Comparison of ENCODE assay signal across 8 cellular contexts in genomic region chr10:71396714-71397339, GRCh38. TPM values are rescaled to one million over a fixed set of nuclear protein-coding genes. Genes with fewer than 3 reads are reported as not detected.
DNase-seq lines count a peak whose midpoint lies in the region; ATAC-seq and TF ChIP-seq lines count a peak whose summit lies in the region.

Gene CDH23 (plus strand): TSS chr10:71396920. CDS start chr10:71439832, 42,912 bp downstream.

- TF ChIP-seq CTCF in BE2C (IDR thresholded peaks at IDR 0.05; ENCODE audit: low read depth, low read length) (no peak), suprapubic skin (IDR thresholded peaks at IDR 0.05) (no peak)

- H3K27ac ChIP-seq in HUES6 (ENCODE audit: low read depth, low read length) (no peak within 1 kb of the TSS), suprapubic skin (no peak within 1 kb of the TSS)

- TF ChIP-seq EP300 in suprapubic skin (IDR thresholded peaks at IDR 0.05) = no peak

- no peaks in the 10 kb centered on the region for H3K36me3 ChIP-seq in BE2C
- H3K36me3 ChIP-seq in HUES6 (ENCODE audit: control insufficient read depth, insufficient read depth, low read length) = no peaks in the 10 kb centered on the region
- no peaks in the 10 kb centered on the region for H3K36me3 ChIP-seq in adipocyte (ENCODE audit: control insufficient read depth, insufficient read depth, low read length, severe bottlenecking)
- H3K36me3 ChIP-seq in suprapubic skin = no peaks in the 10 kb centered on the region

- H3K9me3 ChIP-seq in BE2C (no peaks in the 10 kb centered on the region), HUES6 (ENCODE audit: control insufficient read depth, insufficient read depth, low read depth, low read length) (no peaks in the 10 kb centered on the region), adipocyte (ENCODE audit: control insufficient read depth, low read length) (no peaks in the 10 kb centered on the region), suprapubic skin (no peaks in the 10 kb centered on the region)

- WGBS in suprapubic skin = 0% methylated on average over 11 of the region's 97 CpGs

- ATAC-seq in left colon = peak; percentile 28
- ATAC-seq in GM19452 (IDR thresholded peaks at IDR 0.05; ENCODE audit: unreplicated experiment) = no peak
- ATAC-seq in HG03280 (IDR thresholded peaks at IDR 0.05; ENCODE audit: unreplicated experiment) = no peak
- no peak for ATAC-seq in HG03439 (IDR thresholded peaks at IDR 0.05; ENCODE audit: unreplicated experiment)

- TF ChIP-seq POLR2A in suprapubic skin (IDR thresholded peaks at IDR 0.05) = no peak

- intact Hi-C loops in left colon (cut with DNase I, micrococcal nuclease) = loop anchor here in 1 of 2 donors (10.0 kb wide), 1 partner anchor 178 kb away; no protein-coding TSS in a partner anchor

- H3K9ac ChIP-seq in HUES6 (ENCODE audit: low read length) (peak within 1 kb of the TSS; percentile 51), adipocyte (ENCODE audit: low read length) (no peak within 1 kb of the TSS)

- peak; percentile 47 for DNase-seq in BE2C
- DNase-seq in adipocyte (ENCODE audit: low read depth) = peak; percentile 36
- peak in 1 of 2 donors; percentile 32 for DNase-seq in left colon
- no peak for DNase-seq in suprapubic skin (ENCODE audit: low spot score in 2 of 2)

- H3K4me3 ChIP-seq in BE2C (ENCODE audit: low read depth, low read length) = peak within 1 kb of the TSS; percentile 55
- H3K4me3 ChIP-seq in HUES6 (ENCODE audit: low read depth, low read length) = peak within 1 kb of the TSS; percentile 76
- H3K4me3 ChIP-seq in adipocyte (ENCODE audit: low read length) = peak within 1 kb of the TSS; percentile 54
- H3K4me3 ChIP-seq in suprapubic skin = peak within 1 kb of the TSS; percentile 63

- H3K4me1 ChIP-seq in BE2C (no peaks in the 10 kb centered on the region), HUES6 (ENCODE audit: control insufficient read depth, insufficient read depth, low read length) (peaks cover 23% of the 10 kb centered on the region), adipocyte (ENCODE audit: control insufficient read depth, insufficient read depth, low read length) (peaks cover 7% of the 10 kb centered on the region), suprapubic skin (peaks cover 29% of the 10 kb centered on the region)

- H3K27me3 ChIP-seq in BE2C (peaks cover 26% of the 10 kb centered on the region), HUES6 (ENCODE audit: control insufficient read depth, insufficient read depth, low read length) (peaks cover 72% of the 10 kb centered on the region), adipocyte (replicated peaks; ENCODE audit: control insufficient read depth, insufficient read depth, low read length) (peaks cover 87% of the 10 kb centered on the region), suprapubic skin (peaks cover 47% of the 10 kb centered on the region)

RNA-seq across cellular contexts. Expression of gene CDH23, which starts in this region (rescaled TPM):
- polyA plus RNA-seq in BE2C (2012; ENCODE audit: insufficient read depth, insufficient read length, low read depth) = 0.28 TPM
- total RNA-seq in left colon = 1 to 10 TPM; 2.2 to 2.5 TPM
- 1 to 10 TPM in 3 of 4 donors, under 1 TPM in 1; 0.72 to 4.1 (median 2.2) TPM for total RNA-seq in suprapubic skin

Comparison
In these comparisons a context has a peak if more than half of its experiments do, and no peak if none do; other contexts are left out.
1. DNase-seq: peak in BE2C (single experiment) and adipocyte (single experiment); none in suprapubic skin (0 of 2).
2. Peak in every context shown above with its lines, with median percentiles within 50 percentile points of each other: H3K4me3 ChIP-seq.